ENCODE assay signal across 22 cellular contexts in the genomic region with DNA sequence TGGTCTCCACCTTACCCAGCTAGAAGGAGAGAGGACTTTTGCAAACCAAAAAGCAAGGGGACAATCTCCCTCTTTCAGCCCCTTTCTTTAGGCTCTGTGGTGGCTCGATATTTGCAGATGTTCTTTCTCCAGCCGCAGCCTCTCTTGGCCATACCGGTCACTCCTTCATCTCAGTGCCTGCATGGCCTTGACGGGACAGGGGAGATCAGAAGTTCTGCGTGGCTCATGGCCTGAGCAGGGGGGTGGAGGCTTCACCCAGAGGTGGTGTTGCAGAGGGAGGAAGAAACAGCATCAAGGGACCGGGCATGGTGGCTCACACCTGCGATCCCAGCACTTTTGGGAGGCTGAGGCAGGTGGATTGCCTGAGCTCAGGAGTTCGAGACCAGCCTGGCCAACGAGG. TPM values are rescaled to one million over a fixed set of nuclear protein-coding genes. Genes with fewer than 3 reads are reported as not detected.
DNase-seq lines count a peak whose midpoint lies in the region; TF ChIP-seq lines count a peak whose summit lies in the region.
"Had no signal": no experiment of that assay in that cellular context is flagged by ENCODE, and none has a peak within 500 bp of the region (broad histone marks: within the 10 kb centered on the region; RNA-seq: fewer than 3 reads in every experiment).

No MANE protein-coding gene starts in this region.

- no peak for DNase-seq in activated naive CD4-positive, alpha-beta T cell treated with anti-CD3 and anti-CD28 coated beads, Interleukin-2, amount 10 ng/mL, durations not matched to agents 7 days and 5 days
- no peak for DNase-seq in activated naive CD4-positive, alpha-beta T cell treated with Interleukin-2 at 50 U/mL for 16 hours
- DNase-seq in glutamatergic neuron (no peak), tibial artery (no peak), middle frontal gyrus (ENCODE audit: extremely low spot score, low spot score) (no peak), ovary (no peak)
- DNase-seq in activated CD4-positive, alpha-beta T cell treated with anti-CD3 and anti-CD28 coated beads for 1 hour, result no peak
- DNase-seq: activated CD8-positive, alpha-beta memory T cell treated with anti-CD3 and anti-CD28 coated beads, Interleukin-2, amount 50 U/mL, for 48 hours; activated effector memory CD4-positive, alpha-beta T cell treated with Interleukin-2 at 50 U/mL for 16 hours; BE2C; DMS79 treated with DMSO at 0.1 percent for 48 hours; HFFc6; left ventricle myocardium inferior; naive thymus-derived CD4-positive, alpha-beta T cell; NCI-H146; NCI-H446 treated with DMSO at 0.1 percent for 48 hours; stomach had no signal

- WGBS in ovary, 3 donors, result 85 to 87% (median 86%) methylated on average over 9 of the region's 9 CpGs

- no peaks in the 10 kb centered on the region for H4K20me1 ChIP-seq in SU-DHL-6 (ENCODE audit: low read depth, low read length)

- intact Hi-C loops in tibial artery (cut with DNase I; ENCODE audit: low total_unique reads) (loop anchor here (2.0 kb wide), 1 partner anchor 14 kb away; no protein-coding TSS in a partner anchor), ovary (cut with DNase I) (no loop called here)

- TF ChIP-seq POLR2A in ovary (IDR thresholded peaks at IDR 0.05), result no peak

- H3K27me3 ChIP-seq in SU-DHL-6 (ENCODE audit: low read length), result no peaks in the 10 kb centered on the region
- H3K27me3 ChIP-seq in tibial artery, result no peaks in the 10 kb centered on the region
- H3K27me3 ChIP-seq in ovary, result no peaks in the 10 kb centered on the region
- H3K27me3 ChIP-seq: BE2C, stomach, tibial nerve had no signal

- H3K36me3 Mint-ChIP-seq in activated naive CD4-positive, alpha-beta T cell treated with anti-CD3 and anti-CD28 coated beads, Interleukin-2, amount 10 ng/mL, durations not matched to agents 7 days and 5 days, result peaks cover 25% of the 10 kb centered on the region
- H3K36me3 Mint-ChIP-seq in glutamatergic neuron (ENCODE audit: unreplicated experiment), result no peaks in the 10 kb centered on the region

- H3K27me3 Mint-ChIP-seq in activated naive CD4-positive, alpha-beta T cell treated with anti-CD3 and anti-CD28 coated beads, Interleukin-2, amount 10 ng/mL, durations not matched to agents 7 days and 5 days, result peaks cover 3% of the 10 kb centered on the region
- peaks cover 5% of the 10 kb centered on the region for H3K27me3 Mint-ChIP-seq in glutamatergic neuron (ENCODE audit: unreplicated experiment)
- H3K27me3 Mint-ChIP-seq: naive thymus-derived CD4-positive, alpha-beta T cell had no signal

- H3K9me3 Mint-ChIP-seq in activated naive CD4-positive, alpha-beta T cell treated with anti-CD3 and anti-CD28 coated beads, Interleukin-2, amount 10 ng/mL, durations not matched to agents 7 days and 5 days, result no peaks in the 10 kb centered on the region
- peaks cover 18% of the 10 kb centered on the region for H3K9me3 Mint-ChIP-seq in glutamatergic neuron (ENCODE audit: unreplicated experiment)
- H3K9me3 Mint-ChIP-seq: brain; HFFc6; mesothelial cell of epicardium; naive thymus-derived CD4-positive, alpha-beta T cell had no signal

- H3K9me2 ChIP-seq in SU-DHL-6 (replicated peaks; ENCODE audit: insufficient read depth, low read length), result no peaks in the 10 kb centered on the region

- H3K4me3 ChIP-seq in SU-DHL-6 (ENCODE audit: insufficient read depth, low read length, poor library complexity, severe bottlenecking) (no peak overlapping the region), tibial artery (no peak overlapping the region), ovary (no peak overlapping the region)
- H3K4me3 ChIP-seq: left ventricle myocardium inferior, SK-N-MC, stomach, tibial nerve had no signal

- TF ChIP-seq EP300 in ovary (IDR thresholded peaks at IDR 0.05), result no peak

- peaks cover 0 to 39% (median 24%) of the 10 kb centered on the region in 4 donors for H3K4me1 ChIP-seq in tibial artery
- H3K4me1 ChIP-seq in ovary (ENCODE audit: insufficient read depth), result no peaks in the 10 kb centered on the region

- H3K36me3 ChIP-seq in SU-DHL-6 (ENCODE audit: low read length) (no peaks in the 10 kb centered on the region), tibial artery (peaks cover 0 to 9% (median 0%) of the 10 kb centered on the region in 3 donors), ovary (no peaks in the 10 kb centered on the region)
- H3K36me3 ChIP-seq: BE2C, left ventricle myocardium inferior had no signal

- H3K4me2 ChIP-seq in SU-DHL-6 (ENCODE audit: low read depth, low read length, poor library complexity, severe bottlenecking), result no peak overlapping the region

- peaks cover 48% of the 10 kb centered on the region for H3K4me1 Mint-ChIP-seq in activated naive CD4-positive, alpha-beta T cell treated with anti-CD3 and anti-CD28 coated beads, Interleukin-2, amount 10 ng/mL, durations not matched to agents 7 days and 5 days
- peaks cover 24% of the 10 kb centered on the region for H3K4me1 Mint-ChIP-seq in glutamatergic neuron (ENCODE audit: low read depth, unreplicated experiment)

- peak overlapping the region; percentile 9 for H3K27ac Mint-ChIP-seq in activated naive CD4-positive, alpha-beta T cell treated with anti-CD3 and anti-CD28 coated beads, Interleukin-2, amount 10 ng/mL, durations not matched to agents 7 days and 5 days
- peak overlapping the region; percentile 28 for H3K27ac Mint-ChIP-seq in glutamatergic neuron (ENCODE audit: unreplicated experiment)
- H3K27ac Mint-ChIP-seq: HFFc6, mesothelial cell of epicardium had no signal

- no peaks in the 10 kb centered on the region for H3K9me3 ChIP-seq in SU-DHL-6 (ENCODE audit: insufficient read depth, low read length)
- no peaks in the 10 kb centered on the region for H3K9me3 ChIP-seq in tibial artery
- no peaks in the 10 kb centered on the region for H3K9me3 ChIP-seq in ovary
- H3K9me3 ChIP-seq: BE2C, left ventricle myocardium inferior, stomach, tibial nerve had no signal

- TF ChIP-seq CTCF in SU-DHL-6 (IDR thresholded peaks at IDR 0.05; ENCODE audit: insufficient read depth, low read length, poor library complexity, severe bottlenecking) (no peak), glutamatergic neuron (IDR thresholded peaks at IDR 0.05; ENCODE audit: partially characterized antibody, unreplicated experiment) (no peak), tibial artery (IDR thresholded peaks at IDR 0.05) (no peak), ovary (IDR thresholded peaks at IDR 0.05) (no peak)

- no peak overlapping the region for H3K4me3 Mint-ChIP-seq in activated naive CD4-positive, alpha-beta T cell treated with anti-CD3 and anti-CD28 coated beads, Interleukin-2, amount 10 ng/mL, durations not matched to agents 7 days and 5 days
- H3K4me3 Mint-ChIP-seq in glutamatergic neuron (ENCODE audit: unreplicated experiment), result no peak overlapping the region
- H3K4me3 Mint-ChIP-seq: brain; HFFc6; mesothelial cell of epicardium; naive thymus-derived CD4-positive, alpha-beta T cell had no signal

- peaks cover 23% of the 10 kb centered on the region for H3K79me2 ChIP-seq in SU-DHL-6 (ENCODE audit: insufficient read depth, low read length)

- H3K9ac ChIP-seq in SU-DHL-6 (ENCODE audit: low read length), result no peak overlapping the region

- peaks cover 40% of the 10 kb centered on the region for H3F3A ChIP-seq in SU-DHL-6 (ENCODE audit: insufficient read depth)

- H2AFZ ChIP-seq in SU-DHL-6 (ENCODE audit: low read depth, low read length, severe bottlenecking), result no peak overlapping the region

- H3K27ac ChIP-seq in SU-DHL-6 (ENCODE audit: low read depth, low read length) (peak overlapping the region; percentile 27; the same call in 1 of the 2 replicates), tibial artery (peak overlapping the region; percentile 84 to 89), ovary (no peak overlapping the region)
- H3K27ac ChIP-seq: left ventricle myocardium inferior, SK-N-MC, stomach had no signal

- CTCF ChIA-PET in activated naive CD4-positive, alpha-beta T cell treated with anti-CD3 and anti-CD28 coated beads, Interleukin-2, amount 10 ng/mL, durations not matched to agents 7 days and 5 days (lab: Charles Lee), result no interaction called here

RNA-seq across cellular contexts. Expression of a gene that starts 53.2 kb away (rescaled TPM):
- total RNA-seq in glutamatergic neuron (ENCODE audit: unreplicated experiment) (237 TPM), ovary (10 to 100 TPM; 17.9 to 56.3 (median 38.4) TPM)
- 10 to 100 TPM; 25.1 to 34.1 TPM for polyA plus RNA-seq in ovary

RNA-seq across cellular contexts. Expression of a gene that starts 53.6 kb away (rescaled TPM):
- total RNA-seq in glutamatergic neuron (ENCODE audit: unreplicated experiment) (9.1 TPM), ovary (1 to 10 TPM; 4.3 to 7.0 (median 5.5) TPM)
- polyA plus RNA-seq in ovary, result 1 to 10 TPM; 4.1 to 7.2 TPM

Comparison
In these comparisons a context has a peak if more than half of its experiments do, and no peak if none do; other contexts are left out.
1. H3K27ac ChIP-seq: peak in SU-DHL-6 (single experiment) and tibial artery (2 of 2); none in ovary (0 of 2).